ENCODE assay signal across 28 cellular contexts in genomic region chr5:117337064-117337749, GRCh38.
"Had no signal": no experiment of that assay in that cellular context is flagged by ENCODE, and none has a peak within 500 bp of the region (broad histone marks: within the 10 kb centered on the region; RNA-seq: fewer than 3 reads in every experiment).

No MANE protein-coding gene starts in this region.

- H3K27me3 ChIP-seq: ascending aorta, dorsolateral prefrontal cortex, esophagus muscularis mucosa, gastroesophageal sphincter, heart right ventricle had no signal

- H3K27ac Mint-ChIP-seq: activated CD4-positive, alpha-beta memory T cell treated with anti-CD3 and anti-CD28 coated beads, Interleukin-2, amount 10 ng/mL, durations not matched to agents 7 days and 5 days; activated CD4-positive, alpha-beta T cell treated with anti-CD3 and anti-CD28 coated beads, Interleukin-2, amount 10 ng/mL, durations not matched to agents 7 days and 5 days; activated naive CD4-positive, alpha-beta T cell treated with anti-CD3 and anti-CD28 coated beads, Interleukin-2, amount 10 ng/mL, durations not matched to agents 7 days and 5 days; activated naive CD4-positive, alpha-beta T cell treated with anti-CD3 and anti-CD28 coated beads, Interleukin-2, amount 50 U/mL, for 72 hours; activated naive CD8-positive, alpha-beta T cell treated with anti-CD3 and anti-CD28 coated beads, Interleukin-2, amount 10 ng/mL, durations not matched to agents 7 days and 5 days; activated T-cell treated with anti-CD3 and anti-CD28 coated beads, Interleukin-2, amount 50 U/mL, for 24 hours; activated T-cell treated with anti-CD3 and anti-CD28 coated beads, Interleukin-2, amount 50 U/mL, for 72 hours; brain; dendritic cell treated with granulocyte-macrophage colony-stimulating factor and Interleukin-4, amounts not matched to agents 40 ng/mL and 50 ng/mL, for 4 days; endodermal cell; WTC11 had no signal

- H3K4me3 Mint-ChIP-seq: activated CD4-positive, alpha-beta memory T cell treated with anti-CD3 and anti-CD28 coated beads, Interleukin-2, amount 10 ng/mL, durations not matched to agents 7 days and 5 days; activated CD4-positive, alpha-beta T cell treated with anti-CD3 and anti-CD28 coated beads, Interleukin-2, amount 10 ng/mL, durations not matched to agents 7 days and 5 days; activated naive CD4-positive, alpha-beta T cell treated with anti-CD3 and anti-CD28 coated beads, Interleukin-2, amount 10 ng/mL, durations not matched to agents 7 days and 5 days; activated naive CD8-positive, alpha-beta T cell treated with anti-CD3 and anti-CD28 coated beads, Interleukin-2, amount 10 ng/mL, durations not matched to agents 7 days and 5 days; activated T-cell treated with anti-CD3 and anti-CD28 coated beads, Interleukin-2, amount 50 U/mL, for 24 hours; activated T-cell treated with anti-CD3 and anti-CD28 coated beads, Interleukin-2, amount 50 U/mL, for 72 hours; brain; dendritic cell treated with granulocyte-macrophage colony-stimulating factor and Interleukin-4, amounts not matched to agents 40 ng/mL and 50 ng/mL, for 4 days; endodermal cell; WTC11 had no signal

- H3K4me1 ChIP-seq: ascending aorta, esophagus muscularis mucosa, gastroesophageal sphincter had no signal

- H3K9me3 ChIP-seq: ascending aorta, esophagus muscularis mucosa, gastroesophageal sphincter had no signal

- H3K36me3 Mint-ChIP-seq: activated naive CD4-positive, alpha-beta T cell treated with anti-CD3 and anti-CD28 coated beads, Interleukin-2, amount 10 ng/mL, durations not matched to agents 7 days and 5 days; activated naive CD4-positive, alpha-beta T cell treated with anti-CD3 and anti-CD28 coated beads, Interleukin-2, amount 50 U/mL, for 72 hours; activated naive CD8-positive, alpha-beta T cell treated with anti-CD3 and anti-CD28 coated beads, Interleukin-2, amount 10 ng/mL, durations not matched to agents 7 days and 5 days; brain had no signal

- ATAC-seq: activated naive CD4-positive, alpha-beta T cell treated with anti-CD3 and anti-CD28 coated beads, Interleukin-2, amount 50 U/mL, for 72 hours; activated T-cell treated with anti-CD3 and anti-CD28 coated beads, Interleukin-2, amount 50 U/mL, for 72 hours; gastroesophageal sphincter; heart right ventricle; WTC11 had no signal

- H3K4me3 ChIP-seq: ascending aorta, dorsolateral prefrontal cortex, esophagus muscularis mucosa, gastroesophageal sphincter, heart right ventricle had no signal

- H3K27me3 Mint-ChIP-seq: activated CD4-positive, alpha-beta memory T cell treated with anti-CD3 and anti-CD28 coated beads, Interleukin-2, amount 10 ng/mL, durations not matched to agents 7 days and 5 days; activated CD4-positive, alpha-beta T cell treated with anti-CD3 and anti-CD28 coated beads, Interleukin-2, amount 10 ng/mL, durations not matched to agents 7 days and 5 days; activated naive CD4-positive, alpha-beta T cell treated with anti-CD3 and anti-CD28 coated beads, Interleukin-2, amount 10 ng/mL, durations not matched to agents 7 days and 5 days; activated naive CD8-positive, alpha-beta T cell treated with anti-CD3 and anti-CD28 coated beads, Interleukin-2, amount 10 ng/mL, durations not matched to agents 7 days and 5 days; activated T-cell treated with anti-CD3 and anti-CD28 coated beads, Interleukin-2, amount 50 U/mL, for 24 hours; dendritic cell treated with granulocyte-macrophage colony-stimulating factor and Interleukin-4, amounts not matched to agents 40 ng/mL and 50 ng/mL, for 4 days had no signal

- DNase-seq: activated CD4-positive, alpha-beta memory T cell treated with anti-CD3 and anti-CD28 coated beads, Interleukin-2, amount 10 ng/mL, durations not matched to agents 7 days and 5 days; activated CD4-positive, alpha-beta T cell treated with anti-CD3 and anti-CD28 coated beads for 1 hour; activated CD4-positive, alpha-beta T cell treated with anti-CD3 and anti-CD28 coated beads for 4 hours; activated CD4-positive, alpha-beta T cell treated with anti-CD3 and anti-CD28 coated beads, Interleukin-2, amount 10 ng/mL, durations not matched to agents 7 days and 5 days; activated CD4-positive, alpha-beta T cell treated with anti-CD3 and anti-CD28 coated beads, Interleukin-2, amount 50 U/mL, for 4 hours; activated CD8-positive, alpha-beta memory T cell treated with anti-CD3 and anti-CD28 coated beads, Interleukin-2, amount 50 U/mL, for 48 hours; activated gamma-delta T cell; activated naive CD4-positive, alpha-beta T cell; activated naive CD4-positive, alpha-beta T cell treated with anti-CD3 and anti-CD28 coated beads, Interleukin-2, amount 10 ng/mL, durations not matched to agents 7 days and 5 days; activated naive CD8-positive, alpha-beta T cell treated with anti-CD3 and anti-CD28 coated beads, Interleukin-2, amount 10 ng/mL, durations not matched to agents 7 days and 5 days; activated T-cell treated with anti-CD3 and anti-CD28 coated beads for 4 hours; activated T-cell treated with anti-CD3 and anti-CD28 coated beads, Interleukin-2, amount 50 U/mL, for 24 hours; activated T-cell treated with anti-CD3 and anti-CD28 coated beads, Interleukin-2, amount 50 U/mL, for 72 hours; caudate nucleus; dorsolateral prefrontal cortex; effector memory CD4-positive, alpha-beta T cell; endodermal cell; erythroblast; foreskin melanocyte; heart right ventricle; T-helper 2 cell had no signal

- H3K4me1 Mint-ChIP-seq: activated CD4-positive, alpha-beta memory T cell treated with anti-CD3 and anti-CD28 coated beads, Interleukin-2, amount 10 ng/mL, durations not matched to agents 7 days and 5 days; activated CD4-positive, alpha-beta T cell treated with anti-CD3 and anti-CD28 coated beads, Interleukin-2, amount 10 ng/mL, durations not matched to agents 7 days and 5 days; activated naive CD4-positive, alpha-beta T cell treated with anti-CD3 and anti-CD28 coated beads, Interleukin-2, amount 10 ng/mL, durations not matched to agents 7 days and 5 days; activated naive CD8-positive, alpha-beta T cell treated with anti-CD3 and anti-CD28 coated beads, Interleukin-2, amount 10 ng/mL, durations not matched to agents 7 days and 5 days; endodermal cell had no signal

- H3K9me3 Mint-ChIP-seq: activated CD4-positive, alpha-beta T cell treated with anti-CD3 and anti-CD28 coated beads, Interleukin-2, amount 10 ng/mL, durations not matched to agents 7 days and 5 days; activated naive CD4-positive, alpha-beta T cell treated with anti-CD3 and anti-CD28 coated beads, Interleukin-2, amount 10 ng/mL, durations not matched to agents 7 days and 5 days; activated naive CD8-positive, alpha-beta T cell treated with anti-CD3 and anti-CD28 coated beads, Interleukin-2, amount 10 ng/mL, durations not matched to agents 7 days and 5 days; activated T-cell treated with anti-CD3 and anti-CD28 coated beads, Interleukin-2, amount 50 U/mL, for 24 hours; brain; dendritic cell treated with granulocyte-macrophage colony-stimulating factor and Interleukin-4, amounts not matched to agents 40 ng/mL and 50 ng/mL, for 4 days had no signal

- H3K36me3 ChIP-seq: ascending aorta, esophagus muscularis mucosa, gastroesophageal sphincter, heart right ventricle had no signal

- H3K27ac ChIP-seq: ascending aorta, dorsolateral prefrontal cortex, esophagus muscularis mucosa, gastroesophageal sphincter, heart right ventricle had no signal
